In genomic region chr6:157657754-157658153, GRCh38 we compare ENCODE assay signal across 1 cellular context.
TF ChIP-seq lines count a peak whose summit lies in the region.

No MANE protein-coding gene starts in this region.

TF ChIP-seq in K562, 482 proteins besides CTCF, POLR2A, EP300 and RAD21 (continued from another document):
- TF ChIP-seq THRB (CRISPR knock-in tag; conservative IDR thresholded peaks at IDR 0.05) (no peak), CEBPZ (IDR thresholded peaks at IDR 0.05; ENCODE audit: borderline replicate concordance, low read depth, low read length) (no peak), ZNF699 (CRISPR knock-in tag; IDR thresholded peaks at IDR 0.05; ENCODE audit: insufficient replicate concordance) (no peak), MTA1 (IDR thresholded peaks at IDR 0.05; ENCODE audit: borderline replicate concordance) (no peak), SMARCC2 (IDR thresholded peaks at IDR 0.05; ENCODE audit: low read depth) (no peak), BRF2 (IDR thresholded peaks at IDR 0.05; ENCODE audit: borderline replicate concordance, insufficient read depth, insufficient read length) (no peak), CREB1 (IDR thresholded peaks at IDR 0.05) (no peak), CREB1 (CRISPR knock-in tag; IDR thresholded peaks at IDR 0.05) (no peak)
- TF ChIP-seq, protein P1, sequence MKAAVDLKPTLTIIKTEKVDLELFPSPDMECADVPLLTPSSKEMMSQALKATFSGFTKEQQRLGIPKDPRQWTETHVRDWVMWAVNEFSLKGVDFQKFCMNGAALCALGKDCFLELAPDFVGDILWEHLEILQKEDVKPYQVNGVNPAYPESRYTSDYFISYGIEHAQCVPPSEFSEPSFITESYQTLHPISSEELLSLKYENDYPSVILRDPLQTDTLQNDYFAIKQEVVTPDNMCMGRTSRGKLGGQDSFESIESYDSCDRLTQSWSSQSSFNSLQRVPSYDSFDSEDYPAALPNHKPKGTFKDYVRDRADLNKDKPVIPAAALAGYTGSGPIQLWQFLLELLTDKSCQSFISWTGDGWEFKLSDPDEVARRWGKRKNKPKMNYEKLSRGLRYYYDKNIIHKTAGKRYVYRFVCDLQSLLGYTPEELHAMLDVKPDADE (conservative IDR thresholded peaks at IDR 0.05; ENCODE audit: control insufficient read depth, low read depth, low read length) = no peak
TF ChIP-seq in K562: peak in this region for 4.
